8 cellular contexts compared by ENCODE assay signal in the genomic region with DNA sequence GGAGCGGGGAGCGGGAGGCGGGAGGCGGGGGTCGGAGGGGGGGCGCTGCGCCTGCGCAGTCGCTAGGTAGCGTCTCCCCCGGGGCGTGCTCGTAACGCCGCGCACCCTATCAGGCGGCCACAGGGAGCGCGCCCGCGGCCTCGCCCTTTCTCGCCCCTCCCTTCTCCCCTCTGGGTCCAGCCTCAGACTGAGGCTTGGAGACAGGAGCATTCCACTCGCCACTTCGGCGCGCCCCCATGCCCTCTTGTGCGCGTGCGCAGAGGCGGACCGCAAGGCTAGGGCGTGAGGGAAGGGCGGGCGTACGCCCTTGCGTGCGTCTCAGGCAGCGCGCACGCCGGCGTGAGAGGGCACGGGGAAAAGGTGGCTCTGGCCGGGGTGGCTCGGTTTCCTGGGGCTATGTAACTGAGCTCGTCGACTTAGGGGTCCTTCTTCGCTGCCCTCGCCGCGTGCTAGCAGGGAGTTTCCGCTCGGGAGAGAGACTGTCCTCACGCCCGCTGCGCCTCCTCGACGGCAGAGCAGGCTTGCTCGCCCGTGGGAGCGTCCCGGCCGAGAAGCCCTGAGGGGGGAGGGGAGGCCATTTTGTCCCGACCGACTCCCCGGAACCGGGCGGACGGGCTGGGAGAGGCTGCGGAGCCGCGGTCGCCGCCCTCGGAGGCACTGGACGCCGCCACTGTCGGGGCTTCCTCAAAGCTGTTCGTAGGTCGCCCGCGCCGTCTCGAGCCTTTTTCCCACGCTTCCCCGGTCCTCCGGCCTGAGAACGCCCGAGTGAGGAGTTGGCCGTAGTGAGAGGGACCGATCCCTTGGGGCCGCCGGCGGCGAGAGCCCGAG. TPM values are rescaled to one million over a fixed set of nuclear protein-coding genes. Genes with fewer than 3 reads are reported as not detected.
DNase-seq lines count a peak whose midpoint lies in the region; ATAC-seq and TF ChIP-seq lines count a peak whose summit lies in the region.

RAB10 (plus strand) TSS at position 316 of the 828 bp plus-strand sequence. CDS start 525 bp downstream, outside the sequence.

- no peaks in the 10 kb centered on the region for H3K9me3 ChIP-seq in right atrium auricular region
- H3K9me3 ChIP-seq in vagina: no peaks in the 10 kb centered on the region

- peak within 1 kb of the TSS; percentile 96 to 98 for H3K27ac ChIP-seq in right atrium auricular region
- H3K27ac ChIP-seq in vagina: peak within 1 kb of the TSS; percentile 95

- H3K36me3 ChIP-seq in right atrium auricular region: no peaks in the 10 kb centered on the region
- H3K36me3 ChIP-seq in vagina: peaks cover 0 to 3% of the 10 kb centered on the region in 2 donors

- ATAC-seq in GM18499 (IDR thresholded peaks at IDR 0.05; ENCODE audit: insufficient read depth, unreplicated experiment) (peak; percentile 75), HG02943 (IDR thresholded peaks at IDR 0.05; ENCODE audit: low read depth, unreplicated experiment) (peak; percentile 79)

- H3K4me1 ChIP-seq in right atrium auricular region (peaks cover 0 to 38% of the 10 kb centered on the region in 2 donors), vagina (peaks cover 45% of the 10 kb centered on the region)

- intact Hi-C loops in T-helper 2 cell treated with Interferon-gamma antibody and Interleukin-4, amounts not matched to agents 100 ng/mL and 5 ng/mL, for 36 hours (cut with micrococcal nuclease): loop anchor here (1.0 to 10.0 kb wide), 5 partner anchors 34 to 1059 kb away; partner anchors contain the start of genes ASXL2, DNAJC27, HADHA and HADHB
- intact Hi-C loops in vagina (cut with DNase I): no loop called here

- TF ChIP-seq CTCF in right atrium auricular region (IDR thresholded peaks at IDR 0.05) (no peak), vagina (IDR thresholded peaks at IDR 0.05) (no peak)

- no peaks in the 10 kb centered on the region for H3K27me3 ChIP-seq in right atrium auricular region
- no peaks in the 10 kb centered on the region for H3K27me3 ChIP-seq in vagina

- TF ChIP-seq POLR2A in vagina (IDR thresholded peaks at IDR 0.05): peak; percentile 7 to 94

- peak; percentile 88 for DNase-seq in NCI-H187 treated with DMSO at 0.1 percent for 48 hours (lab: John Stamatoyannopoulos, UW)
- DNase-seq in anterior cingulate cortex (lab: John Stamatoyannopoulos, UW): peak; percentile 88 to 99 (median 98)
- DNase-seq in right atrium auricular region (ENCODE audit: low spot score): peak; percentile 99
- peak; percentile 99 for DNase-seq in putamen (ENCODE audit: low spot score)
- peak; percentile 98 for DNase-seq in vagina (ENCODE audit: extremely low spot score in 2 of 2)

- peak within 1 kb of the TSS; percentile 69 to 82 for H3K4me3 ChIP-seq in right atrium auricular region
- H3K4me3 ChIP-seq in vagina: peak within 1 kb of the TSS; percentile 83 to 99

RNA-seq across cellular contexts. Expression of gene RAB10, which starts in this region (rescaled TPM):
- 115 and 119 TPM in 2 replicates for total RNA-seq in T-helper 2 cell treated with Interferon-gamma antibody and Interleukin-4, amounts not matched to agents 100 ng/mL and 5 ng/mL, for 36 hours
- total RNA-seq in right atrium auricular region: 10 to 100 TPM; 70.9 to 86.7 TPM
- total RNA-seq in vagina: 135 TPM

Comparison
In these comparisons a context has a peak if more than half of its experiments do, and no peak if none do; other contexts are left out.
1. Peak in every context shown above with its lines: DNase-seq, ATAC-seq, H3K4me3 ChIP-seq and H3K27ac ChIP-seq.